1 cellular context compared by ENCODE assay signal in the genomic region with DNA sequence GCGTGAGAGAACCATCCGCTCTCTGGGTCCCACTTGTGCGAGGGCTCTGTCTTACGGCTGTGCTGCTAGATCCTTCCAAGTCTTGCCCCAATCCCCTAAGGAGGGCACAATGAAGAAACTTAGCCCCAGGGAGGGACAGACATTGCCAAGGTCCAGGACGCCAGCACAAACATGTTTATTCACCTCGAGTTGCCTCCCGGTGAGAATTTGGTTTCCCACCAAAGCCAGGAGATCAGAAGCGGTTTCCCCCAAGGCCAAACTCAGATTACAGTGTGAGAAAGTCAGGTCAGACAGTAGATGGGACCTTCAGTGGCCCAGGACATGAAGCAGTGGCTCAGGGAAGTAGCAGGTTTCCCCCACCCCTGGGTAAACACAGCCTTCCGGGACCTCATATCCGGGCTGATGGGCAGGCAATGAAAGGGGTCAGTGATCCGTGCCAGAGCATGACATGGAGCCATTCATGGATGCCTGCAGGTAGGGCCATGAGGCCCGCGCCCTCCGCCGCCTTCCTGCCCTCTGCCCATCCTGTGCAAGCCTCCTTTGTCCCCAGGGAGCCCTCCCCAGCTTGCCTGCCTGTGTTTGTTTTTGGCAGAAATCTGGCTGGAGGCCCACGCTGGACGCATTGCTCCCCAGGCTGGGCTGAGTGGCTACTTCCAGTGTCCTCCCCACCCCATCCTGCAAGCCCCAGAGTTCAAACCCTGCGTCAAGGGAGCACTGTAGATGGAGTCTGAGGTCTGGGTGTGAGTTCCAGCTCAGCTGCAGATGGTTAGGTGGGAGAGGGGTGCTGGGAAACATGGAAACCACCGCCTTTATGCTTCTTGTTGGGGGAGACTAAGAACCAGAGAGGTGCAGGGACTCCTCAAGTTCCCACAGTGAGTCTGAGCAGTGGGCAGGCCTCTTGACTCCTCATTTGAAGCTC.
TF ChIP-seq lines count a peak whose summit lies in the region.

No MANE protein-coding gene starts in this region.

TF ChIP-seq in GM23338, 12 proteins besides CTCF, POLR2A, EP300 and RAD21:
- no peak for TF ChIP-seq EZH2 (IDR thresholded peaks at IDR 0.05; ENCODE audit: low read depth, unreplicated experiment)
- TF ChIP-seq EZH2phosphoT487 (IDR thresholded peaks at IDR 0.05; ENCODE audit: unreplicated experiment) = no peak
- no peak for TF ChIP-seq ZNF114 (CRISPR knock-in tag; IDR thresholded peaks at IDR 0.05)
- TF ChIP-seq STAT1 (IDR thresholded peaks at IDR 0.05; ENCODE audit: unreplicated experiment) = no peak
- TF ChIP-seq ZNF462 (CRISPR knock-in tag; IDR thresholded peaks at IDR 0.05) = no peak
- TF ChIP-seq REST (IDR thresholded peaks at IDR 0.05; ENCODE audit: unreplicated experiment) = no peak
